22 cellular contexts compared by ENCODE assay signal in the genomic region with DNA sequence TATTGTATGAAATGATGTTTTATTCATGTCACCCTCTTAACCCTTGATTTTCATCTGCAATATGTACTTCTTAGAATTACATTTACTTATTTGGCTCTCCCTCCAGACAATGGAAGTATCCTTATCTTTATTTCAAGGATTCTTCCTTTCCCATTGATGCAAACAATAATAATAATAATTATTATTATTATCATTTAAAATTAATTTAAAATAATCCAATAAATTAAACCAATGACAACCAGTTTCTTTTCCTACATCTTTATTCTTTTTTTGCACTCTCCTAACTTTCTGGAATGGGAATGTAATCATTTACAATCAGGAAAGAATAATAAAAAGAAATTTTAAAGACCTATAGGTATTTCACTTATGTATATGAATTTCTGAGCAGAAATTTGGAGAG.
DNase-seq lines count a peak whose midpoint lies in the region; ATAC-seq, FAIRE-seq and TF ChIP-seq lines count a peak whose summit lies in the region.
"Had no signal": no experiment of that assay in that cellular context is flagged by ENCODE, and none has a peak within 500 bp of the region (broad histone marks: within the 10 kb centered on the region; RNA-seq: fewer than 3 reads in every experiment).

No MANE protein-coding gene starts in this region.

- no peaks in the 10 kb centered on the region for H3K27me3 Mint-ChIP-seq in WTC11 (ENCODE audit: low read depth)
- H3K27me3 Mint-ChIP-seq: CD4-positive, alpha-beta memory T cell; CD4-positive, CD25-positive, alpha-beta regulatory T cell; CD8-positive, alpha-beta memory T cell had no signal

- no peaks in the 10 kb centered on the region for H3K36me3 Mint-ChIP-seq in WTC11
- H3K36me3 Mint-ChIP-seq: CD14-positive monocyte; CD4-positive, alpha-beta memory T cell; CD4-positive, CD25-positive, alpha-beta regulatory T cell; CD8-positive, alpha-beta memory T cell had no signal

- DNase-seq in WTC11 (ENCODE audit: low spot score) (no peak), frontal cortex (ENCODE audit: low spot score in 2 of 2) (no peak), pancreas (no peak), D721Med (ENCODE audit: insufficient read length, low spot score) (no peak), mucosa of gallbladder (ENCODE audit: low spot score) (no peak)
- DNase-seq: 8988T; ACHN; BE2C; C1 segment of cervical spinal cord; CD4-positive, alpha-beta memory T cell; CD4-positive, CD25-positive, alpha-beta regulatory T cell; CD8-positive, alpha-beta memory T cell; COR-L47; DMS79 treated with DMSO at 0.1 percent for 48 hours; GF-D8 had no signal

- peaks cover 10% of the 10 kb centered on the region for H3K4me1 Mint-ChIP-seq in WTC11
- H3K4me1 Mint-ChIP-seq: CD14-positive monocyte; CD4-positive, alpha-beta memory T cell; CD4-positive, CD25-positive, alpha-beta regulatory T cell; CD8-positive, alpha-beta memory T cell had no signal

- H3K27ac Mint-ChIP-seq in WTC11, result no peak overlapping the region
- H3K27ac Mint-ChIP-seq: CD4-positive, alpha-beta memory T cell; CD4-positive, CD25-positive, alpha-beta regulatory T cell; CD8-positive, alpha-beta memory T cell had no signal

- H3K4me1 ChIP-seq in pancreas, result no peaks in the 10 kb centered on the region
- H3K4me1 ChIP-seq: BE2C, BLaER1 had no signal

- no peaks in the 10 kb centered on the region for H3K27me3 ChIP-seq in pancreas
- H3K27me3 ChIP-seq: BE2C, BLaER1 had no signal

- POLR2A ChIA-PET in WTC11 (lab: Charles Lee), result no interaction called here

- intact Hi-C loops in pancreas (cut with DNase I), result no loop called here

- H3K4me3 Mint-ChIP-seq in WTC11, result no peak overlapping the region
- H3K4me3 Mint-ChIP-seq: CD14-positive monocyte; CD4-positive, alpha-beta memory T cell; CD4-positive, CD25-positive, alpha-beta regulatory T cell; CD8-positive, alpha-beta memory T cell had no signal

- no peaks in the 10 kb centered on the region for H3K9me3 ChIP-seq in pancreas
- H3K9me3 ChIP-seq: BE2C, BLaER1 had no signal

- no peak for ATAC-seq in WTC11
- ATAC-seq in pancreas, result no peak
- no peak for ATAC-seq in GM21381 (IDR thresholded peaks at IDR 0.05; ENCODE audit: unreplicated experiment)

- H3K27ac ChIP-seq in pancreas, result no peak overlapping the region
- H3K27ac ChIP-seq: BLaER1 had no signal

- no peak overlapping the region for H3K4me3 ChIP-seq in pancreas
- H3K4me3 ChIP-seq: BLaER1 had no signal

- 0 out of 2 replicates have a peak, but pooled peaks cover 4% of the 10 kb centered on the region for H3K9me3 Mint-ChIP-seq in WTC11

- H3K36me3 ChIP-seq in pancreas, result no peaks in the 10 kb centered on the region
- H3K36me3 ChIP-seq: BE2C, BLaER1 had no signal

- FAIRE-seq in frontal cortex (lab: Jason Lieb, UNC) (peak; percentile 72), pancreas (lab: Jason Lieb, UNC) (peak; percentile 49), D721Med (lab: Jason Lieb, UNC) (no peak)
- FAIRE-seq: A204.1, G401.6, GM12891, GM19239 had no signal

- CTCF ChIA-PET in WTC11 (lab: Charles Lee), result no interaction called here

- no peak for TF ChIP-seq CTCF in WTC11 (IDR thresholded peaks at IDR 0.05)
- TF ChIP-seq CTCF in pancreas (IDR thresholded peaks at IDR 0.05), result no peak
- no peak for TF ChIP-seq CTCF in D721Med (IDR thresholded peaks at IDR 0.05; ENCODE audit: insufficient read depth, missing control alignments)

TF ChIP-seq in WTC11, 78 proteins besides CTCF, POLR2A, EP300 and RAD21:
- TF ChIP-seq ZNF512 (CRISPR knock-in tag; IDR thresholded peaks at IDR 0.05; ENCODE audit: borderline replicate concordance) (no peak), HMGA2 (CRISPR knock-in tag; IDR thresholded peaks at IDR 0.05) (peak; percentile 91)
